19 cellular contexts compared by ENCODE assay signal in genomic region chr1:61111084-61112050, GRCh38. TPM values are rescaled to one million over a fixed set of nuclear protein-coding genes. Genes with fewer than 3 reads are reported as not detected.
DNase-seq lines count a peak whose midpoint lies in the region; ATAC-seq and TF ChIP-seq lines count a peak whose summit lies in the region.
"Had no signal": no experiment of that assay in that cellular context is flagged by ENCODE, and none has a peak within 500 bp of the region (broad histone marks: within the 10 kb centered on the region; RNA-seq: fewer than 3 reads in every experiment).

No MANE protein-coding gene starts in this region.

- no peak for ATAC-seq in Right ventricle myocardium superior (ENCODE audit: poor library complexity)
- ATAC-seq in psoas muscle: no peak
- no peak for ATAC-seq in GM19463 (IDR thresholded peaks at IDR 0.05; ENCODE audit: unreplicated experiment)
- ATAC-seq in stimulated activated naive CD8-positive, alpha-beta T cell treated with anti-CD3 and anti-CD28 coated beads, Interleukin-15, amount 100 ng/mL, for 72 hours: no peak
- ATAC-seq in GM21526 (IDR thresholded peaks at IDR 0.05; ENCODE audit: low FRiP score, unreplicated experiment): no peak
- no peak for ATAC-seq in HG03439 (IDR thresholded peaks at IDR 0.05; ENCODE audit: unreplicated experiment)
- ATAC-seq: activated CD4-positive, alpha-beta T cell treated with anti-CD3 and anti-CD28 coated beads for 36 hours had no signal

- no peaks in the 10 kb centered on the region for H3K27me3 Mint-ChIP-seq in stimulated activated naive CD8-positive, alpha-beta T cell treated with anti-CD3 and anti-CD28 coated beads, Interleukin-15, amount 100 ng/mL, for 72 hours

- peaks cover 4% of the 10 kb centered on the region for H3K4me1 Mint-ChIP-seq in stimulated activated naive CD8-positive, alpha-beta T cell treated with anti-CD3 and anti-CD28 coated beads, Interleukin-15, amount 100 ng/mL, for 72 hours

- H3K4me3 Mint-ChIP-seq in stimulated activated naive CD8-positive, alpha-beta T cell treated with anti-CD3 and anti-CD28 coated beads, Interleukin-15, amount 100 ng/mL, for 72 hours: no peak overlapping the region
- H3K4me3 Mint-ChIP-seq: activated CD4-positive, alpha-beta T cell treated with anti-CD3 and anti-CD28 coated beads for 36 hours had no signal

- DNase-seq in left ventricle myocardium inferior (no peak), Right ventricle myocardium superior (no peak), fibroblast of villous mesenchyme (ENCODE audit: low read depth) (peak; percentile 78), psoas muscle (no peak)
- DNase-seq in stimulated activated naive CD8-positive, alpha-beta T cell treated with anti-CD3 and anti-CD28 coated beads, Interleukin-15, amount 100 ng/mL, for 72 hours: no peak
- DNase-seq: activated CD4-positive, alpha-beta T cell treated with anti-CD3 and anti-CD28 coated beads for 36 hours; central memory CD4-positive, alpha-beta T cell; DMS153; effector memory CD4-positive, alpha-beta T cell; NCI-H1048; NCI-H2029 treated with DMSO at 0.1 percent for 48 hours; NK-92 treated with Interleukin-12 subunit alpha and Interleukin-12 subunit beta, amount 100 ng/mL, for 24 hours; stimulated activated CD8-positive, alpha-beta memory T cell treated with anti-CD3 and anti-CD28 coated beads, Interleukin-4, amount 100 ng/mL, for 48 hours; testis had no signal

- intact Hi-C loops in left ventricle myocardium inferior (cut with micrococcal nuclease): no loop called here
- intact Hi-C loops in Right ventricle myocardium superior (cut with DNase I): no loop called here
- intact Hi-C loops in psoas muscle (cut with DNase I): no loop called here

- 58 to 66% (median 64%) methylated on average over 3 of the region's 3 CpGs for WGBS in psoas muscle, 3 donors

- H3K36me3 ChIP-seq in left ventricle myocardium inferior (peaks cover 4% of the 10 kb centered on the region), psoas muscle (ENCODE audit: insufficient read depth in 1 of 2, low read depth in 1 of 2) (no peaks in the 10 kb centered on the region)

- H3K4me1 ChIP-seq in left ventricle myocardium inferior (peaks cover 64% of the 10 kb centered on the region), psoas muscle (peaks cover 35% of the 10 kb centered on the region)

- H3K27ac ChIP-seq in left ventricle myocardium inferior (replicated peaks) (peak overlapping the region; percentile 49), psoas muscle (peak overlapping the region; percentile 44)
- H3K27ac ChIP-seq: C4-2B, testis had no signal

- no peak overlapping the region for H3K4me3 ChIP-seq in left ventricle myocardium inferior
- H3K4me3 ChIP-seq in fibroblast of villous mesenchyme (ENCODE audit: low read depth, low read length): no peak overlapping the region
- no peak overlapping the region for H3K4me3 ChIP-seq in psoas muscle
- H3K4me3 ChIP-seq: skin epidermis, testis had no signal

- H3K27me3 ChIP-seq in left ventricle myocardium inferior (ENCODE audit: low read depth): no peaks in the 10 kb centered on the region
- H3K27me3 ChIP-seq in psoas muscle (ENCODE audit: insufficient read depth in 3 of 3, low read length in 2 of 3): no peaks in the 10 kb centered on the region
- H3K27me3 ChIP-seq: testis had no signal

- H3K9me3 Mint-ChIP-seq in stimulated activated naive CD8-positive, alpha-beta T cell treated with anti-CD3 and anti-CD28 coated beads, Interleukin-15, amount 100 ng/mL, for 72 hours: peaks cover 0 to 3% of the 10 kb centered on the region in 2 donors

- no peak overlapping the region for H3K27ac Mint-ChIP-seq in stimulated activated naive CD8-positive, alpha-beta T cell treated with anti-CD3 and anti-CD28 coated beads, Interleukin-15, amount 100 ng/mL, for 72 hours
- H3K27ac Mint-ChIP-seq: activated CD4-positive, alpha-beta T cell treated with anti-CD3 and anti-CD28 coated beads for 36 hours had no signal

- TF ChIP-seq CTCF in left ventricle myocardium inferior (IDR thresholded peaks at IDR 0.05; ENCODE audit: borderline replicate concordance): no peak
- no peak for TF ChIP-seq CTCF in fibroblast of villous mesenchyme (IDR thresholded peaks at IDR 0.05; ENCODE audit: insufficient read depth, low read depth, low read length)
- no peak for TF ChIP-seq CTCF in psoas muscle (IDR thresholded peaks at IDR 0.05)

- peaks cover 16% of the 10 kb centered on the region for H3K9me3 ChIP-seq in left ventricle myocardium inferior (replicated peaks)
- no peaks in the 10 kb centered on the region for H3K9me3 ChIP-seq in psoas muscle
- H3K9me3 ChIP-seq: testis had no signal

RNA-seq across cellular contexts. Expression of gene NFIA, which starts 29.0 kb away (rescaled TPM):
- total RNA-seq in left ventricle myocardium inferior: 90.2 TPM
- total RNA-seq in Right ventricle myocardium superior: 89.5 TPM
- 4.8 and 10.4 TPM in 2 replicates for total RNA-seq in fibroblast of villous mesenchyme
- total RNA-seq in psoas muscle: 10 to 100 TPM; 30.6 to 42.7 (median 42.3) TPM
- polyA plus RNA-seq in psoas muscle: 10 to 100 TPM in 1 of 3 donors, 1 to 10 TPM in 2; 4.0 to 11.7 (median 4.2) TPM
